In the genomic region with DNA sequence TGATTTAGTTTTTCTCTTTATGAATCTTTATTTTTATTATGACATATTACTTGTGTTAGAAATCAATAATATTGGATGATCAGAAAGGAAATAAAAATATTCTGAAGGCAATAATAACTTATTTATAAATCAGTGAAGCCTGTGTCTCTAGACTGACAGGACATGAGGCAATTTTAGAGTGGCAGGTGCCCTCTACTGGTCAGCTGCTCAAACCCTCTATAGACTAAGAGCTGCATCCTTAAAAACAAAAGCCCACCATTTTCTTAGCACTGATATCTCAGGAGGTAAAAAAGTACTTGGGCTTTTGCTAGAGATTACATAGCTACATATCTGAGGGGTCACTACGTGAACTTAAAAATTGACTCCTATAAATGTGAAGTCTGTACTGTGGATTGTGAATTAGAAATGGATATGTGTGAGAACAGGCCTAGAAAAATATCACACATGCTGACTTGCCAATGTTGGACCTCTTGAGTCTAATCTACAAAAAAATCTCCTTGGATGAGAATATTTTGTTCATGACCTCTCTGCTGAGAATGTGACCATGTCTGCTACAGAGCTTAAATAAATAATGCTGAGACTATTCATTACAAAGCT, we compare ENCODE assay signal across 10 cellular contexts.
DNase-seq lines count a peak whose midpoint lies in the region; ATAC-seq lines count a peak whose summit lies in the region.
"Had no signal": no experiment of that assay in that cellular context is flagged by ENCODE, and none has a peak within 500 bp of the region (broad histone marks: within the 10 kb centered on the region; RNA-seq: fewer than 3 reads in every experiment).

No MANE protein-coding gene starts in this region.

- H4K20me1 ChIP-seq in Karpas-422 (ENCODE audit: insufficient read depth, low read depth, low read length): no peaks in the 10 kb centered on the region

- H3K27me3 ChIP-seq in Karpas-422 (ENCODE audit: low read length) (no peaks in the 10 kb centered on the region), skeletal muscle satellite cell (ENCODE audit: control insufficient read depth, insufficient read depth, low read length) (no peaks in the 10 kb centered on the region)

- H3K79me2 ChIP-seq in Karpas-422 (ENCODE audit: low read length): no peaks in the 10 kb centered on the region

- no peaks in the 10 kb centered on the region for H3K9me2 ChIP-seq in Karpas-422 (replicated peaks; ENCODE audit: insufficient read depth, low read length)

- intact Hi-C loops in Right ventricle myocardium superior (cut with DNase I): loop anchor here (5.0 to 10.0 kb wide), 2 partner anchors 192 to 710 kb away; no protein-coding TSS in a partner anchor

- H3K27ac ChIP-seq in Karpas-422 (ENCODE audit: low read length): no peak overlapping the region

- H3K4me3 ChIP-seq in Karpas-422 (ENCODE audit: low read length): no peak overlapping the region
- H3K4me3 ChIP-seq in skeletal muscle satellite cell (ENCODE audit: low read length): no peak overlapping the region
- H3K4me3 ChIP-seq: K562, lung had no signal

- H3K4me2 ChIP-seq in Karpas-422 (ENCODE audit: low read depth, low read length, poor library complexity, severe bottlenecking) (no peak overlapping the region), skeletal muscle satellite cell (ENCODE audit: low read length) (no peak overlapping the region)

- H3K4me1 ChIP-seq in Karpas-422 (ENCODE audit: low read length) (no peaks in the 10 kb centered on the region), skeletal muscle satellite cell (ENCODE audit: control insufficient read depth, insufficient read depth, low read length) (peaks cover 23% of the 10 kb centered on the region)

- H2AFZ ChIP-seq in Karpas-422 (ENCODE audit: low read length): no peak overlapping the region

- peak; percentile 31 for DNase-seq in DMS114 treated with DMSO at 0.1 percent for 48 hours (lab: John Stamatoyannopoulos, UW; ENCODE audit: unreplicated experiment)
- peak; percentile 70 for DNase-seq in Karpas-422
- DNase-seq in UCSD-AML1 (lab: John Stamatoyannopoulos, UW; ENCODE audit: unreplicated experiment): peak; percentile 4
- DNase-seq in Right ventricle myocardium superior: peak; percentile 43
- no peak for DNase-seq in NCI-H510A treated with DMSO at 0.1 percent for 48 hours (lab: John Stamatoyannopoulos, UW)
- DNase-seq in effector CD8-positive, alpha-beta T cell (lab: John Stamatoyannopoulos, UW): no peak

- H3K9ac ChIP-seq in Karpas-422 (ENCODE audit: low read length): no peak overlapping the region
- peak overlapping the region; percentile 59 for H3K9ac ChIP-seq in skeletal muscle satellite cell (ENCODE audit: low read depth, low read length)

- ATAC-seq in Right ventricle myocardium superior (ENCODE audit: poor library complexity): peak; percentile 87
- no peak for ATAC-seq in HG02571 (IDR thresholded peaks at IDR 0.05; ENCODE audit: unreplicated experiment)
- ATAC-seq: K562 had no signal

- H3K36me3 ChIP-seq in Karpas-422 (ENCODE audit: insufficient read depth, low read length): no peaks in the 10 kb centered on the region
- no peaks in the 10 kb centered on the region for H3K36me3 ChIP-seq in skeletal muscle satellite cell (ENCODE audit: insufficient read depth, low read length)

- H3K9me3 ChIP-seq in Karpas-422 (ENCODE audit: low read length) (no peaks in the 10 kb centered on the region), skeletal muscle satellite cell (replicated peaks; ENCODE audit: low read length) (no peaks in the 10 kb centered on the region)

Comparison
In these comparisons a context has a peak if more than half of its experiments do, and no peak if none do; other contexts are left out.
1. DNase-seq: peak in DMS114 treated with DMSO at 0.1 percent for 48 hours (single experiment), Karpas-422 (single experiment), UCSD-AML1 (single experiment) and Right ventricle myocardium superior (single experiment); none in NCI-H510A treated with DMSO at 0.1 percent for 48 hours (single experiment) and effector CD8-positive, alpha-beta T cell (single experiment).